ENCODE assay signal across 21 cellular contexts in the genomic region with DNA sequence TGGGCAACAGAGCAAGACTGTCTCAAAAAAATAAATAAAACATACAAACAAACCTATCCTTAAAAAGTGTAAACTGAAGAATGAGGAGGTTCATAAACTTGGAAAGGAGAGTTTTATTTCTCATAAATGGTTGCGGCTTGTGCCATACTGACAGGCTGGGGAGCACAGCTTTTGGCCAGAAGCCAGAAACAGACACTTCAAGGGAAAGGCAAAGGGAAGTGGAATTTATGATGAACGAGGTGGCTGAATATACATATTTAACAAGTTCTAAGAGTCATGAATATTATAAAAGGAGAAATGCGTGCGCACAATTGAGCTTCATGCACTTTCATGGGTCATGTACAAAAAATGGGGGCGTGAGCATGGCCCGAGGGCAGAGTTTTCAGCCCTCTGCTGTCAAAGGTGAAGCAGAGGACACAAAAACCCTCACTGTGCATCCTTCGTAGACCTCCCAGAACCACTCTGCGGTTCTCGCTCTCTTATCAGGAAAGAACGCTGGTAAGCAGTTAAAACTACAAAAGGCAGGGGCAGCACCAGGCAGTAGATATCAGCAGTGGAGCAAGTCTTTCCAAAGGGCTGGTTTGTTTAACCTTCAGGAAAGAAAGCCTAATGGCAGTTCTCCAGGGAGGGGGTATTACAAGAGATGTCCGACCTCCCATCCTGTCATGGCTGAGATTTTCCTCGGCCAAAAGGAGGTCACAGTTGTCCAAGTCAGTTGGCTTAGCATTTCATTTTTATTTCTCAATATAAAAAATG. TPM values are rescaled to one million over a fixed set of nuclear protein-coding genes. Genes with fewer than 3 reads are reported as not detected.
DNase-seq lines count a peak whose midpoint lies in the region; ATAC-seq and TF ChIP-seq lines count a peak whose summit lies in the region.
"Had no signal": no experiment of that assay in that cellular context is flagged by ENCODE, and none has a peak within 500 bp of the region (broad histone marks: within the 10 kb centered on the region; RNA-seq: fewer than 3 reads in every experiment).

No MANE protein-coding gene starts in this region.

- H3K4me1 ChIP-seq in body of pancreas (peaks cover 5% of the 10 kb centered on the region), trophoblast cell (ENCODE audit: control insufficient read depth in 1 of 2, insufficient read depth in 2 of 2, low read length in 2 of 2) (peaks cover 0 to 5% of the 10 kb centered on the region in 2 experiments), ovary (ENCODE audit: insufficient read depth) (peaks cover 2% of the 10 kb centered on the region)
- H3K4me1 ChIP-seq: right lobe of liver had no signal

- peak overlapping the region; percentile 5 for H3K27ac Mint-ChIP-seq in activated CD4-positive, alpha-beta T cell treated with anti-CD3 and anti-CD28 coated beads, Interleukin-2, amount 10 ng/mL, durations not matched to agents 24 days and 14 days
- no peak overlapping the region for H3K27ac Mint-ChIP-seq in activated CD4-positive, alpha-beta T cell treated with anti-CD3 and anti-CD28 coated beads for 36 hours
- H3K27ac Mint-ChIP-seq: activated naive CD8-positive, alpha-beta T cell treated with anti-CD3 and anti-CD28 coated beads, Interleukin-2, amount 50 U/mL, for 24 hours; mesothelial cell of epicardium had no signal

- H3K36me3 Mint-ChIP-seq in activated CD4-positive, alpha-beta T cell treated with anti-CD3 and anti-CD28 coated beads, Interleukin-2, amount 10 ng/mL, durations not matched to agents 24 days and 14 days (ENCODE audit: low read depth): peaks cover 53% of the 10 kb centered on the region
- peaks cover 47% of the 10 kb centered on the region for H3K36me3 Mint-ChIP-seq in activated CD4-positive, alpha-beta T cell treated with anti-CD3 and anti-CD28 coated beads for 36 hours (ENCODE audit: low read depth)

- no peak overlapping the region for H3K14ac ChIP-seq in trophoblast cell (ENCODE audit: low read length)

- no peak overlapping the region for H3K18ac ChIP-seq in trophoblast cell (ENCODE audit: low read length)

- H3K4ac ChIP-seq in trophoblast cell (ENCODE audit: low read depth, low read length): no peak overlapping the region

- H2BK5ac ChIP-seq in trophoblast cell (ENCODE audit: low read depth, low read length, poor library complexity): no peak overlapping the region

- H3K27me3 ChIP-seq in body of pancreas (no peaks in the 10 kb centered on the region), trophoblast cell (ENCODE audit: insufficient read depth, low read length) (no peaks in the 10 kb centered on the region), ovary (no peaks in the 10 kb centered on the region)
- H3K27me3 ChIP-seq: MG63, right lobe of liver had no signal

- H3K23ac ChIP-seq in trophoblast cell (ENCODE audit: low read length): no peak overlapping the region

- H3K9me3 ChIP-seq in body of pancreas (peaks cover 0 to 2% (median 0%) of the 10 kb centered on the region in 3 donors), trophoblast cell (ENCODE audit: insufficient read depth, low read depth, low read length) (peaks cover 3% of the 10 kb centered on the region), ovary (peaks cover 0 to 1% of the 10 kb centered on the region in 2 donors)
- H3K9me3 ChIP-seq: MG63, right lobe of liver had no signal

- 53 to 65% methylated on average over 12 of the region's 12 CpGs for WGBS in body of pancreas, 2 donors
- no CpG with 5 or more reads among the region's 12 CpGs for WGBS in trophoblast cell (ENCODE audit: extremely low coverage, insufficient coverage, insufficient read length)
- WGBS in ovary, 3 donors: 75 to 78% (median 76%) methylated on average over 12 of the region's 12 CpGs

- CTCF ChIA-PET in activated CD4-positive, alpha-beta T cell treated with anti-CD3 and anti-CD28 coated beads for 36 hours (lab: Charles Lee): interaction anchor here (1.5 kb wide), 1 partner anchor 10 kb away, joined by 4 read pairs; no protein-coding TSS in a partner anchor

- peaks cover 8% of the 10 kb centered on the region for H3K4me1 Mint-ChIP-seq in activated CD4-positive, alpha-beta T cell treated with anti-CD3 and anti-CD28 coated beads, Interleukin-2, amount 10 ng/mL, durations not matched to agents 24 days and 14 days
- peaks cover 12% of the 10 kb centered on the region for H3K4me1 Mint-ChIP-seq in activated CD4-positive, alpha-beta T cell treated with anti-CD3 and anti-CD28 coated beads for 36 hours

- POLR2A ChIA-PET in activated CD4-positive, alpha-beta T cell treated with anti-CD3 and anti-CD28 coated beads for 36 hours (lab: Charles Lee): interaction anchor here (0.8 kb wide), 1 partner anchor 26 kb away, joined by 3 read pairs; no protein-coding TSS in a partner anchor

- TF ChIP-seq CTCF in body of pancreas (IDR thresholded peaks at IDR 0.05) (no peak), ovary (IDR thresholded peaks at IDR 0.05) (no peak)

- no peaks in the 10 kb centered on the region for H3K79me2 ChIP-seq in trophoblast cell (ENCODE audit: control insufficient read depth, insufficient read depth, low read length, poor library complexity)

- no peak for DNase-seq in activated CD4-positive, alpha-beta T cell treated with anti-CD3 and anti-CD28 coated beads, Interleukin-2, amount 10 ng/mL, durations not matched to agents 24 days and 14 days
- no peak for DNase-seq in activated CD4-positive, alpha-beta T cell treated with anti-CD3 and anti-CD28 coated beads for 36 hours
- peak; percentile 2 to 19 for DNase-seq in Kasumi-1 (lab: John Stamatoyannopoulos, UW)
- peak in 1 of 4 donors; percentile 20 for DNase-seq in body of pancreas
- DNase-seq in trophoblast cell: peak; percentile 36 to 71
- no peak for DNase-seq in D341Med (ENCODE audit: low spot score)
- no peak for DNase-seq in iPS-NIHi11 (ENCODE audit: low spot score)
- DNase-seq in ovary: no peak
- DNase-seq: activated CD8-positive, alpha-beta memory T cell treated with anti-CD3 and anti-CD28 coated beads, Interleukin-2, amount 50 U/mL, for 4 hours; activated gamma-delta T cell; activated naive CD8-positive, alpha-beta T cell treated with anti-CD3 and anti-CD28 coated beads, Interleukin-2, amount 50 U/mL, for 24 hours; cortex of kidney; MG63; naive thymus-derived CD8-positive, alpha-beta T cell; NCI-H1694 treated with DMSO at 0.1 percent for 48 hours; NCI-H2227 treated with DMSO at 0.1 percent for 48 hours; NCI-H774; PC-3; right lobe of liver; stimulated activated CD4-positive, alpha-beta T cell treated with anti-CD3 and anti-CD28 coated beads, Interleukin-15, amount 100 ng/mL, for 24 hours had no signal

- H2AK5ac ChIP-seq in trophoblast cell (ENCODE audit: low read length): no peak overlapping the region

- no peak overlapping the region for H2BK120ac ChIP-seq in trophoblast cell (ENCODE audit: insufficient read depth, low read length, poor library complexity)

- no peak overlapping the region for H2AFZ ChIP-seq in trophoblast cell (ENCODE audit: insufficient read depth, low read length, poor library complexity)

- no peak overlapping the region for H3K4me3 Mint-ChIP-seq in activated CD4-positive, alpha-beta T cell treated with anti-CD3 and anti-CD28 coated beads, Interleukin-2, amount 10 ng/mL, durations not matched to agents 24 days and 14 days
- no peak overlapping the region for H3K4me3 Mint-ChIP-seq in activated CD4-positive, alpha-beta T cell treated with anti-CD3 and anti-CD28 coated beads for 36 hours
- H3K4me3 Mint-ChIP-seq: activated naive CD8-positive, alpha-beta T cell treated with anti-CD3 and anti-CD28 coated beads, Interleukin-2, amount 50 U/mL, for 24 hours; mesothelial cell of epicardium had no signal

- H3K9me3 Mint-ChIP-seq in activated CD4-positive, alpha-beta T cell treated with anti-CD3 and anti-CD28 coated beads, Interleukin-2, amount 10 ng/mL, durations not matched to agents 24 days and 14 days: peaks cover 8% of the 10 kb centered on the region
- peaks cover 3% of the 10 kb centered on the region for H3K9me3 Mint-ChIP-seq in activated CD4-positive, alpha-beta T cell treated with anti-CD3 and anti-CD28 coated beads for 36 hours (ENCODE audit: low read depth)
- H3K9me3 Mint-ChIP-seq: activated naive CD8-positive, alpha-beta T cell treated with anti-CD3 and anti-CD28 coated beads, Interleukin-2, amount 50 U/mL, for 24 hours had no signal

- ATAC-seq in activated CD4-positive, alpha-beta T cell treated with anti-CD3 and anti-CD28 coated beads for 36 hours: no peak
- peak; percentile 15 for ATAC-seq in body of pancreas
- ATAC-seq: activated naive CD8-positive, alpha-beta T cell treated with anti-CD3 and anti-CD28 coated beads, Interleukin-2, amount 50 U/mL, for 24 hours; naive thymus-derived CD8-positive, alpha-beta T cell; PC-3; right lobe of liver had no signal

- intact Hi-C loops in activated CD4-positive, alpha-beta T cell treated with anti-CD3 and anti-CD28 coated beads, Interleukin-2, amount 10 ng/mL, durations not matched to agents 24 days and 14 days (cut with micrococcal nuclease): no loop called here
- intact Hi-C loops in activated CD4-positive, alpha-beta T cell treated with anti-CD3 and anti-CD28 coated beads for 36 hours (cut with DNase I, micrococcal nuclease): no loop called here
- intact Hi-C loops in body of pancreas (cut with DNase I): no loop called here
- intact Hi-C loops in ovary (cut with DNase I): no loop called here

- no peak overlapping the region for H4K8ac ChIP-seq in trophoblast cell (ENCODE audit: low read depth, low read length)

- TF ChIP-seq POLR2A in body of pancreas (IDR thresholded peaks at IDR 0.05): no peak
- no peak for TF ChIP-seq POLR2A in ovary (IDR thresholded peaks at IDR 0.05)

- H3K4me2 ChIP-seq in trophoblast cell (ENCODE audit: low read length): no peak overlapping the region

- no peak overlapping the region for H4K12ac ChIP-seq in trophoblast cell (ENCODE audit: low read depth, low read length)

- H3K79me1 ChIP-seq in trophoblast cell (ENCODE audit: low read length): no peaks in the 10 kb centered on the region

- H4K91ac ChIP-seq in trophoblast cell (ENCODE audit: low read depth, low read length): no peak overlapping the region

- H3K4me3 ChIP-seq in body of pancreas (no peak overlapping the region), trophoblast cell (ENCODE audit: low read depth, low read length) (no peak overlapping the region), ovary (no peak overlapping the region)
- H3K4me3 ChIP-seq: MG63, right lobe of liver had no signal

- no peak overlapping the region for H3K27ac ChIP-seq in body of pancreas
- H3K27ac ChIP-seq in trophoblast cell (ENCODE audit: low read depth, low read length): no peak overlapping the region
- peak overlapping the region in 1 of 2 donors; percentile 8 for H3K27ac ChIP-seq in ovary
- H3K27ac ChIP-seq: right lobe of liver had no signal

- no peak overlapping the region for H3K9ac ChIP-seq in trophoblast cell (ENCODE audit: low read length)

- no peak overlapping the region for H2BK12ac ChIP-seq in trophoblast cell (ENCODE audit: low read length)

- H3K27me3 Mint-ChIP-seq in activated CD4-positive, alpha-beta T cell treated with anti-CD3 and anti-CD28 coated beads, Interleukin-2, amount 10 ng/mL, durations not matched to agents 24 days and 14 days: no peaks in the 10 kb centered on the region
- no peaks in the 10 kb centered on the region for H3K27me3 Mint-ChIP-seq in activated CD4-positive, alpha-beta T cell treated with anti-CD3 and anti-CD28 coated beads for 36 hours
- H3K27me3 Mint-ChIP-seq: activated naive CD8-positive, alpha-beta T cell treated with anti-CD3 and anti-CD28 coated beads, Interleukin-2, amount 50 U/mL, for 24 hours; naive thymus-derived CD8-positive, alpha-beta T cell had no signal

- H3K36me3 ChIP-seq in body of pancreas (replicated peaks in 1 of 2; ENCODE audit: insufficient read depth in 1 of 2, low read depth in 2 of 2) (no peaks in the 10 kb centered on the region), trophoblast cell (ENCODE audit: control insufficient read depth in 1 of 2, insufficient read depth in 2 of 2, low read length in 2 of 2) (peaks cover 0 to 2% of the 10 kb centered on the region in 2 experiments), ovary (no peaks in the 10 kb centered on the region)
- H3K36me3 ChIP-seq: MG63, right lobe of liver had no signal

- TF ChIP-seq EP300 in ovary (IDR thresholded peaks at IDR 0.05): no peak

RNA-seq across cellular contexts. Expression of gene AUH, which starts 29.1 kb away (rescaled TPM):
- total RNA-seq in activated CD4-positive, alpha-beta T cell treated with anti-CD3 and anti-CD28 coated beads, Interleukin-2, amount 10 ng/mL, durations not matched to agents 24 days and 14 days: 49.2 and 49.5 TPM in 2 replicates
- total RNA-seq in activated CD4-positive, alpha-beta T cell treated with anti-CD3 and anti-CD28 coated beads for 36 hours: 10 to 100 TPM; 30.4 to 30.8 TPM
- 10 to 100 TPM; 47.7 to 75.8 TPM for total RNA-seq in body of pancreas
- polyA plus RNA-seq in trophoblast cell (2013): 12.1 and 12.3 TPM in 2 replicates
- total RNA-seq in ovary: 10 to 100 TPM; 12.0 to 48.5 (median 23.2) TPM
- polyA plus RNA-seq in ovary: 10 to 100 TPM; 15.6 to 18.2 TPM

Comparison
In these comparisons a context has a peak if more than half of its experiments do, and no peak if none do; other contexts are left out.
1. DNase-seq: peak in Kasumi-1 (2 of 2) and trophoblast cell (2 of 2); none in activated CD4-positive, alpha-beta T cell treated with anti-CD3 and anti-CD28 coated beads, Interleukin-2, amount 10 ng/mL, durations not matched to agents 24 days and 14 days (single experiment), activated CD4-positive, alpha-beta T cell treated with anti-CD3 and anti-CD28 coated beads for 36 hours (single experiment), D341Med (single experiment), iPS-NIHi11 (single experiment) and ovary (0 of 5).